ENCODE assay signal across 9 cellular contexts in genomic region chr14:64506751-64507150, GRCh38. TPM values are rescaled to one million over a fixed set of nuclear protein-coding genes. Genes with fewer than 3 reads are reported as not detected.
DNase-seq lines count a peak whose midpoint lies in the region; ATAC-seq and TF ChIP-seq lines count a peak whose summit lies in the region.
"Had no signal": no experiment of that assay in that cellular context is flagged by ENCODE, and none has a peak within 500 bp of the region (broad histone marks: within the 10 kb centered on the region; RNA-seq: fewer than 3 reads in every experiment).

No MANE protein-coding gene starts in this region.

- H3K79me2 ChIP-seq in OCI-LY7 (ENCODE audit: insufficient read depth, low read depth, low read length): peaks cover 77% of the 10 kb centered on the region

- H3K27ac Mint-ChIP-seq in progenitor cell of endocrine pancreas: no peak overlapping the region

- TF ChIP-seq CTCF in OCI-LY7 (conservative IDR thresholded peaks at IDR 0.05; ENCODE audit: low read length): no peak
- no peak for TF ChIP-seq CTCF in progenitor cell of endocrine pancreas (IDR thresholded peaks at IDR 0.05; ENCODE audit: unreplicated experiment)

- H3K36me3 ChIP-seq in OCI-LY7 (ENCODE audit: insufficient read depth, low read length) (peaks cover 3% of the 10 kb centered on the region; the same call in 1 of the 2 replicates), endocrine pancreas (ENCODE audit: control insufficient read depth, insufficient read depth, low read length) (no peaks in the 10 kb centered on the region)

- peak overlapping the region; percentile 5 for H3K27ac ChIP-seq in OCI-LY7 (ENCODE audit: low read depth, low read length, poor library complexity, severe bottlenecking)

- no peak for ATAC-seq in HG02938 (IDR thresholded peaks at IDR 0.05; ENCODE audit: unreplicated experiment)
- ATAC-seq in sciatic nerve: no peak
- ATAC-seq in HG02588 (IDR thresholded peaks at IDR 0.05; ENCODE audit: unreplicated experiment): no peak

- no peaks in the 10 kb centered on the region for H3K27me3 ChIP-seq in endocrine pancreas (ENCODE audit: control insufficient read depth, insufficient read depth, low read length)

- H3K4me3 ChIP-seq in GM08714 (ENCODE audit: low read length) (peak overlapping the region; percentile 93), OCI-LY7 (ENCODE audit: low read depth, low read length, poor library complexity, severe bottlenecking) (peak overlapping the region; percentile 87), endocrine pancreas (ENCODE audit: control insufficient read depth, insufficient read depth, low read length) (peak overlapping the region; percentile 35)

- H3K4me2 ChIP-seq in OCI-LY7 (ENCODE audit: low read length): peak overlapping the region; percentile 99

- no peaks in the 10 kb centered on the region for H3K36me3 Mint-ChIP-seq in progenitor cell of endocrine pancreas (ENCODE audit: insufficient read depth)

- intact Hi-C loops in OCI-LY7 (cut with micrococcal nuclease; ENCODE audit: unreplicated experiment) (loop anchor here (10.0 kb wide), 1 partner anchor 782 kb away; the partner anchor contains the start of gene SGPP1), sciatic nerve (cut with DNase I) (no loop called here)

- no TSS peak for BruUV-seq in OCI-LY7 (replicated peaks; lab: Mats Ljungman, UMichigan)

- H3K9me3 Mint-ChIP-seq in progenitor cell of endocrine pancreas (ENCODE audit: low read depth): no peaks in the 10 kb centered on the region

- CTCF ChIA-PET in OCI-LY7 (lab: Charles Lee; ENCODE audit: unreplicated experiment): no interaction called here

- no peaks in the 10 kb centered on the region for H3K27me3 Mint-ChIP-seq in progenitor cell of endocrine pancreas

- H3K9me3 ChIP-seq in OCI-LY7 (ENCODE audit: low read length): no peaks in the 10 kb centered on the region
- no peaks in the 10 kb centered on the region for H3K9me3 ChIP-seq in endocrine pancreas (ENCODE audit: control insufficient read depth, low read length)

- POLR2A ChIA-PET in OCI-LY7 (lab: Charles Lee): interaction anchor here (2.1 kb wide), 1 partner anchor 10 kb away, joined by 5 read pairs; no protein-coding TSS in a partner anchor

- H3K9ac ChIP-seq in endocrine pancreas (ENCODE audit: control insufficient read depth, insufficient read depth, low read length): no peak overlapping the region

- H2AFZ ChIP-seq in OCI-LY7 (ENCODE audit: low read length): no peak overlapping the region

- H4K20me1 ChIP-seq in OCI-LY7 (ENCODE audit: insufficient read depth, low read length): peaks cover 45% of the 10 kb centered on the region

- peaks cover 37% of the 10 kb centered on the region for H3K4me1 Mint-ChIP-seq in progenitor cell of endocrine pancreas (ENCODE audit: low read depth)

- H3K4me1 ChIP-seq in OCI-LY7 (ENCODE audit: insufficient read depth, low read length, poor library complexity, severe bottlenecking): peaks cover 54% of the 10 kb centered on the region
- H3K4me1 ChIP-seq in endocrine pancreas (ENCODE audit: control insufficient read depth, insufficient read depth, low read length): peaks cover 4% of the 10 kb centered on the region

- DNase-seq in OCI-LY7 (ENCODE audit: low spot score): peak; percentile 25
- no peak for DNase-seq in progenitor cell of endocrine pancreas (ENCODE audit: low spot score, unreplicated experiment)
- no peak for DNase-seq in sciatic nerve (ENCODE audit: low spot score)
- DNase-seq in NCI-H1417 treated with DMSO at 0.1 percent for 48 hours (lab: John Stamatoyannopoulos, UW): no peak
- DNase-seq: SHP77 had no signal

- H3K9me2 ChIP-seq in OCI-LY7 (ENCODE audit: insufficient read depth, low read length): no peaks in the 10 kb centered on the region

- H3K4me3 Mint-ChIP-seq in progenitor cell of endocrine pancreas (ENCODE audit: low read depth): peak overlapping the region; percentile 22

RNA-seq across cellular contexts. Expression of gene ZBTB1, which starts 2.2 kb away (rescaled TPM):
- total RNA-seq in OCI-LY7 (2014; rRNA removed; shearing (Covaris generic)): 34.1 and 41.2 TPM in 2 replicates
- total RNA-seq in OCI-LY7 (2022): 47.5 and 49.5 TPM in 2 replicates
- 43.6 and 44.5 TPM in 2 replicates for total RNA-seq in progenitor cell of endocrine pancreas
- total RNA-seq in sciatic nerve: 64.6 TPM

RNA-seq across cellular contexts. Expression of gene ZBTB25, which starts 3.1 kb away (rescaled TPM):
- 16.1 and 18.4 TPM in 2 replicates for total RNA-seq in OCI-LY7 (2014; rRNA removed; shearing (Covaris generic))
- 35.4 and 37.1 TPM in 2 replicates for total RNA-seq in OCI-LY7 (2022)
- total RNA-seq in progenitor cell of endocrine pancreas: 11.7 and 11.8 TPM in 2 replicates
- total RNA-seq in sciatic nerve: 26.2 TPM

RNA-seq across cellular contexts. Expression of gene HSPA2, which starts 33.8 kb away (rescaled TPM):
- 0.54 and 0.57 TPM in 2 replicates for total RNA-seq in OCI-LY7 (2014; rRNA removed; shearing (Covaris generic))
- 0.33 and 0.36 TPM in 2 replicates for total RNA-seq in OCI-LY7 (2022)
- total RNA-seq in progenitor cell of endocrine pancreas: 2.7 and 2.9 TPM in 2 replicates
- total RNA-seq in sciatic nerve: 71.5 TPM

RNA-seq across cellular contexts. Expression of gene AKAP5, which starts 41.5 kb away (rescaled TPM):
- 0.31 and 0.92 TPM in 2 replicates for total RNA-seq in OCI-LY7 (2014; rRNA removed; shearing (Covaris generic))
- total RNA-seq in OCI-LY7 (2022) (0.57 TPM in 2 replicates), progenitor cell of endocrine pancreas (1.1 and 1.6 TPM in 2 replicates), sciatic nerve (0.36 TPM)

RNA-seq across cellular contexts. Expression of gene PPP1R36, which starts 43.0 kb away (rescaled TPM):
- total RNA-seq in OCI-LY7 (2014; rRNA removed; shearing (Covaris generic)): 1.2 TPM in 1 of 2 replicates, not detected in the other
- total RNA-seq in OCI-LY7 (2022) (not detected in 2 replicates), progenitor cell of endocrine pancreas (0.53 and 0.79 TPM in 2 replicates), sciatic nerve (2.5 TPM)

Comparison
In these comparisons a context has a peak if more than half of its experiments do, and no peak if none do; other contexts are left out.
1. H3K4me3 ChIP-seq: peak in every context shown above with its lines; median percentile 93 in GM08714; 87 in OCI-LY7; 35 in endocrine pancreas.
2. RNA of gene HSPA2, which starts 33.8 kb away (total RNA-seq): 71.5 TPM in sciatic nerve (single experiment); 2.7 to 2.9 TPM in progenitor cell of endocrine pancreas and 0.33 to 0.57 TPM in OCI-LY7; every median in the first group is over 10 times any median in the second.